Comparison of ENCODE assay signal across 8 cellular contexts in genomic region chr1:181159451-181160151, GRCh38.
A peak's percentile ranks its signal among the peaks of the same experiment; 100 is the strongest.
DNase-seq lines count a peak whose midpoint lies in the region; ATAC-seq and TF ChIP-seq lines count a peak whose summit lies in the region.

No MANE protein-coding gene starts in this region.

- H3K27ac Mint-ChIP-seq in activated naive CD4-positive, alpha-beta T cell treated with anti-CD3 and anti-CD28 coated beads, Interleukin-2, amount 50 U/mL, for 24 hours = peak overlapping the region; percentile 61
- peak overlapping the region; percentile 63 to 84 for H3K27ac Mint-ChIP-seq in natural killer cell

- peaks cover 2% of the 10 kb centered on the region for H3K36me3 Mint-ChIP-seq in activated naive CD4-positive, alpha-beta T cell treated with anti-CD3 and anti-CD28 coated beads, Interleukin-2, amount 50 U/mL, for 24 hours
- peaks cover 17% of the 10 kb centered on the region for H3K36me3 Mint-ChIP-seq in natural killer cell

- H3K27ac ChIP-seq in RWPE2 (ENCODE audit: poor library complexity, severe bottlenecking) = peak overlapping the region; percentile 92

- DNase-seq in GM03348 (ENCODE audit: low spot score) = peak; percentile 31
- DNase-seq in RWPE2 (ENCODE audit: low spot score) = peak; percentile 91
- DNase-seq in natural killer cell = no peak
- DNase-seq in NOMO-1 treated with DMSO at 0.1 percent for 48 hours (lab: John Stamatoyannopoulos, UW; ENCODE audit: unreplicated experiment) = no peak
- DNase-seq in medulla oblongata (ENCODE audit: extremely low spot score) = no peak
- no peak for DNase-seq in HuH-7.5 (ENCODE audit: low spot score)

- peaks cover 4% of the 10 kb centered on the region for H3K9me3 ChIP-seq in RWPE2 (ENCODE audit: severe bottlenecking)

- peak overlapping the region; percentile 12 for H3K4me3 Mint-ChIP-seq in activated naive CD4-positive, alpha-beta T cell treated with anti-CD3 and anti-CD28 coated beads, Interleukin-2, amount 50 U/mL, for 24 hours
- peak overlapping the region; percentile 57 for H3K4me3 Mint-ChIP-seq in natural killer cell

- H3K4me1 ChIP-seq in RWPE2 (ENCODE audit: insufficient read depth, poor library complexity, severe bottlenecking) = peaks cover 21% of the 10 kb centered on the region

- peaks cover 6% of the 10 kb centered on the region for H3K9me3 Mint-ChIP-seq in activated naive CD4-positive, alpha-beta T cell treated with anti-CD3 and anti-CD28 coated beads, Interleukin-2, amount 50 U/mL, for 24 hours
- H3K9me3 Mint-ChIP-seq in natural killer cell = peaks cover 5 to 11% of the 10 kb centered on the region in 2 donors

- no peaks in the 10 kb centered on the region for H3K27me3 Mint-ChIP-seq in activated naive CD4-positive, alpha-beta T cell treated with anti-CD3 and anti-CD28 coated beads, Interleukin-2, amount 50 U/mL, for 24 hours
- H3K27me3 Mint-ChIP-seq in natural killer cell (ENCODE audit: low read depth in 2 of 2) = peaks cover 4 to 9% of the 10 kb centered on the region in 2 donors

- H3K27me3 ChIP-seq in RWPE2 (ENCODE audit: insufficient read depth, poor library complexity, severe bottlenecking) = no peaks in the 10 kb centered on the region

- intact Hi-C loops in natural killer cell (cut with micrococcal nuclease) = no loop called here

- ATAC-seq in RWPE2 (ENCODE audit: low read depth) = peak; percentile 100
- ATAC-seq in natural killer cell = peak; percentile 48 to 59 (median 57)
- ATAC-seq in GM19455 (IDR thresholded peaks at IDR 0.05; ENCODE audit: unreplicated experiment) = no peak

- H3K36me3 ChIP-seq in RWPE2 (ENCODE audit: low read depth) = no peaks in the 10 kb centered on the region

- TF ChIP-seq CTCF in RWPE2 (IDR thresholded peaks at IDR 0.05; ENCODE audit: poor library complexity, severe bottlenecking) = no peak
- no peak for TF ChIP-seq CTCF in natural killer cell (IDR thresholded peaks at IDR 0.05)

- no peak overlapping the region for H3K4me3 ChIP-seq in RWPE2 (ENCODE audit: severe bottlenecking)

- peaks cover 39% of the 10 kb centered on the region for H3K4me1 Mint-ChIP-seq in activated naive CD4-positive, alpha-beta T cell treated with anti-CD3 and anti-CD28 coated beads, Interleukin-2, amount 50 U/mL, for 24 hours
- peaks cover 24 to 31% of the 10 kb centered on the region in 2 donors for H3K4me1 Mint-ChIP-seq in natural killer cell

Comparison
In these comparisons a context has a peak if more than half of its experiments do, and no peak if none do; other contexts are left out.
1. DNase-seq: peak in GM03348 (single experiment) and RWPE2 (single experiment); none in natural killer cell (single experiment), NOMO-1 treated with DMSO at 0.1 percent for 48 hours (single experiment), medulla oblongata (single experiment) and HuH-7.5 (single experiment).